In the genomic region with DNA sequence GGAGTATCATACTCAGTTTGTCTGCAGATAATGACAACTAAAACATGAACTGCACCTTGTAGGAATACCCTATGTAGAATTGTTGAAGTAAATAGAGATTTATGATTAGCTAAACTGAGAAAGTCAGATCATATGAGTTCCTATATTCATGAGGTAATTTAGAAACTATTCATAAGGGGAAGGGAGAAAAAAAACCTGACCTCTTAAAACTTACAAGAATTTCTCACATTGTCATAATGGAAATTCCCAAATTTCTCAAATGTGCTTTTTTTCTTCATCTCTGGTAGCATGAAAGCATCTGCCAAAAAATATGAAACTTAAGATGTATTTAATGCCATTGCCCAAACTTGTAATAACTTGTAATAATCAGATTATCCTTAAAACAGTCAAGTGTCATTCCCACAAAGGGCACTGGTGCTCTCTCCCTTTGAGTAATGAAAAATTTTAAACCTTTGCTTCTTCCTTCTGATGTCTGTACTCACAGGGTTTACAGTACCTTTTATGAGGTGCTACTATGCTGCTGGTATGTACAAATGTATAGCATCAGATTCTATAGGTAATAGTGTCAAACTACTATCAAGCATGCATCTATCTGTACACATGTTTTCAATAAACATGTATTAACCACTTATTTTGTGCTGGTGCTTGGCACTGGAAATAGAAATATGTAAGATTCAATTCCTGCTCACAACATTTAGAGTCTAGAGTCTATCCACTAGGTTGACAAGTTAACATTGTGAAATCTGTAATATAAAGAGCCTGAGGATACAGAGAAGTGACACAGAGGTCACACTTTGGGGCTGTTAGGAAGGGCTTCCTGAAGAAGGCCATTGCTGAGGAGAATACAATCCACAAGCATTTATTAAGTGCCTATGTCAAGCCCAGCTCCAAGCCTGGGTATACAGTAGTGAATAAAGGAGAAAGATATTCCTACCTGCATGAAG, we compare ENCODE assay signal across 11 cellular contexts. TPM values are rescaled to one million over a fixed set of nuclear protein-coding genes. Genes with fewer than 3 reads are reported as not detected.
DNase-seq lines count a peak whose midpoint lies in the region; ATAC-seq and TF ChIP-seq lines count a peak whose summit lies in the region.
"Had no signal": no experiment of that assay in that cellular context is flagged by ENCODE, and none has a peak within 500 bp of the region (broad histone marks: within the 10 kb centered on the region; RNA-seq: fewer than 3 reads in every experiment).

No MANE protein-coding gene starts in this region.

- H3K4me3 Mint-ChIP-seq in activated T-cell treated with anti-CD3 and anti-CD28 coated beads, Interleukin-2, amount 50 U/mL, for 24 hours, result peak overlapping the region; percentile 11
- no peak overlapping the region for H3K4me3 Mint-ChIP-seq in HFFc6
- peak overlapping the region in 1 of 2 donors; percentile 56 for H3K4me3 Mint-ChIP-seq in stimulated activated naive CD8-positive, alpha-beta T cell treated with anti-CD3 and anti-CD28 coated beads, Interleukin-15, amount 100 ng/mL, for 72 hours

- no peak for TF ChIP-seq CTCF in HFFc6 (IDR thresholded peaks at IDR 0.05)
- TF ChIP-seq CTCF in PC-9 (conservative IDR thresholded peaks at IDR 0.05), result no peak

- peaks cover 7% of the 10 kb centered on the region; the same call in 1 of the 2 replicates for H3F3A ChIP-seq in PC-9 (ENCODE audit: insufficient read depth, low read depth)

- H3K4me1 Mint-ChIP-seq in activated T-cell treated with anti-CD3 and anti-CD28 coated beads, Interleukin-2, amount 50 U/mL, for 24 hours (ENCODE audit: low read depth), result peaks cover 25% of the 10 kb centered on the region
- peaks cover 27% of the 10 kb centered on the region for H3K4me1 Mint-ChIP-seq in HFFc6 (ENCODE audit: low read depth)
- peaks cover 37% of the 10 kb centered on the region for H3K4me1 Mint-ChIP-seq in stimulated activated naive CD8-positive, alpha-beta T cell treated with anti-CD3 and anti-CD28 coated beads, Interleukin-15, amount 100 ng/mL, for 72 hours

- H3K9me3 Mint-ChIP-seq in activated T-cell treated with anti-CD3 and anti-CD28 coated beads, Interleukin-2, amount 50 U/mL, for 24 hours, result no peaks in the 10 kb centered on the region
- peaks cover 2% of the 10 kb centered on the region for H3K9me3 Mint-ChIP-seq in HFFc6
- peaks cover 3 to 11% of the 10 kb centered on the region in 2 donors for H3K9me3 Mint-ChIP-seq in stimulated activated naive CD8-positive, alpha-beta T cell treated with anti-CD3 and anti-CD28 coated beads, Interleukin-15, amount 100 ng/mL, for 72 hours

- no peaks in the 10 kb centered on the region for H3K79me2 ChIP-seq in PC-9 (ENCODE audit: low read depth)

- no peaks in the 10 kb centered on the region for H3K36me3 Mint-ChIP-seq in activated T-cell treated with anti-CD3 and anti-CD28 coated beads, Interleukin-2, amount 50 U/mL, for 24 hours (ENCODE audit: low read depth)
- H3K36me3 Mint-ChIP-seq in HFFc6 (ENCODE audit: low read depth), result peaks cover 9% of the 10 kb centered on the region

- ATAC-seq in stimulated activated naive CD8-positive, alpha-beta T cell treated with anti-CD3 and anti-CD28 coated beads, Interleukin-15, amount 100 ng/mL, for 72 hours, result peak; percentile 79
- no peak for ATAC-seq in HG03469 (IDR thresholded peaks at IDR 0.05; ENCODE audit: unreplicated experiment)

- POLR2A ChIA-PET in PC-9 (lab: Charles Lee; ENCODE audit: unreplicated experiment), result no interaction called here

- CTCF ChIA-PET in PC-9 (lab: Charles Lee), result no interaction called here

- no peaks in the 10 kb centered on the region for H3K9me2 ChIP-seq in PC-9 (ENCODE audit: insufficient read depth)

- no peaks in the 10 kb centered on the region for H3K9me3 ChIP-seq in PC-9 (ENCODE audit: insufficient read depth, low read depth)
- H3K9me3 ChIP-seq: right atrium auricular region had no signal

- H4K20me1 ChIP-seq in PC-9 (ENCODE audit: insufficient read depth), result no peaks in the 10 kb centered on the region

- H3K27me3 ChIP-seq in PC-9 (ENCODE audit: insufficient read depth, low read depth) (no peaks in the 10 kb centered on the region), H7 (ENCODE audit: control insufficient read depth, insufficient read depth, low read length) (no peaks in the 10 kb centered on the region)
- H3K27me3 ChIP-seq: right atrium auricular region had no signal

- H3K27me3 Mint-ChIP-seq in activated T-cell treated with anti-CD3 and anti-CD28 coated beads, Interleukin-2, amount 50 U/mL, for 24 hours, result no peaks in the 10 kb centered on the region
- H3K27me3 Mint-ChIP-seq in HFFc6 (ENCODE audit: insufficient read depth), result no peaks in the 10 kb centered on the region
- no peaks in the 10 kb centered on the region for H3K27me3 Mint-ChIP-seq in stimulated activated naive CD8-positive, alpha-beta T cell treated with anti-CD3 and anti-CD28 coated beads, Interleukin-15, amount 100 ng/mL, for 72 hours

- BruUV-seq in PC-9 (replicated peaks; lab: Mats Ljungman, UMichigan), result no TSS peak

- peak overlapping the region; percentile 51 for H3K27ac Mint-ChIP-seq in activated T-cell treated with anti-CD3 and anti-CD28 coated beads, Interleukin-2, amount 50 U/mL, for 24 hours
- H3K27ac Mint-ChIP-seq in HFFc6, result peak overlapping the region; percentile 32
- H3K27ac Mint-ChIP-seq in stimulated activated naive CD8-positive, alpha-beta T cell treated with anti-CD3 and anti-CD28 coated beads, Interleukin-15, amount 100 ng/mL, for 72 hours, result no peak overlapping the region

- no peak overlapping the region for H3K4me3 ChIP-seq in PC-9
- no peak overlapping the region for H3K4me3 ChIP-seq in H7 (ENCODE audit: insufficient read depth, low read depth, low read length)
- H3K4me3 ChIP-seq: right atrium auricular region had no signal

- intact Hi-C loops in PC-9 (cut with micrococcal nuclease; ENCODE audit: unreplicated experiment), result no loop called here

- peaks cover 33% of the 10 kb centered on the region for H3K4me1 ChIP-seq in PC-9 (replicated peaks; ENCODE audit: insufficient read depth)

- H3K4me2 ChIP-seq in PC-9, result no peak overlapping the region

- H2AFZ ChIP-seq in PC-9, result no peak overlapping the region

- no peaks in the 10 kb centered on the region for H3K36me3 ChIP-seq in PC-9 (ENCODE audit: low read depth)
- no peaks in the 10 kb centered on the region for H3K36me3 ChIP-seq in H7 (replicated peaks; ENCODE audit: control insufficient read depth, insufficient read depth, low read length)
- H3K36me3 ChIP-seq: right atrium auricular region had no signal

- H3K27ac ChIP-seq in PC-9, result 0 out of 2 replicates have a peak overlapping the region, but pooled peaks have one; percentile 7
- H3K27ac ChIP-seq: right atrium auricular region had no signal

- no peak for DNase-seq in activated T-cell treated with anti-CD3 and anti-CD28 coated beads, Interleukin-2, amount 50 U/mL, for 24 hours
- no peak for DNase-seq in activated T-cell treated with anti-CD3 and anti-CD28 coated beads, Interleukin-2, amount 50 U/mL, for 1 hour
- DNase-seq in HFFc6, result no peak
- DNase-seq in PC-9, result peak in 1 of 2 experiments; percentile 38
- DNase-seq in stimulated activated naive CD8-positive, alpha-beta T cell treated with anti-CD3 and anti-CD28 coated beads, Interleukin-15, amount 100 ng/mL, for 72 hours, result no peak
- no peak for DNase-seq in H7
- no peak for DNase-seq in activated CD4-positive, CD25-positive, alpha-beta regulatory T cell treated with anti-CD3 and anti-CD28 coated beads, Interleukin-2, amount 50 U/mL, for 72 hours
- DNase-seq: effector CD8-positive, alpha-beta T cell; islet precursor cell had no signal

RNA-seq across cellular contexts. Expression of gene DRAM1, which starts 17.4 kb away (rescaled TPM):
- total RNA-seq in HFFc6 (2021; fragmentation: NEBNext Ultra II Directional; extraction: Animal tissue kit (Norgen Biotek cat#: 25700)), result 100 to 1,000 TPM; 109 to 136 (median 122) TPM
- total RNA-seq in PC-9 (2021), result 6.0 and 6.2 TPM in 2 replicates
- 1.0 and 1.6 TPM in 2 replicates for total RNA-seq in H7 (2014; rRNA removed; shearing (Covaris generic))

RNA-seq across cellular contexts. Expression of gene GNPTAB, which starts 29.2 kb away (rescaled TPM):
- total RNA-seq in HFFc6 (2021; fragmentation: NEBNext Ultra II Directional; extraction: Animal tissue kit (Norgen Biotek cat#: 25700)), result 10 to 100 TPM; 37.1 to 53.6 (median 44.9) TPM
- 22.0 and 26.5 TPM in 2 replicates for total RNA-seq in PC-9 (2021)
- total RNA-seq in H7 (2014; rRNA removed; shearing (Covaris generic)), result 13.9 and 23.7 TPM in 2 replicates

Comparison
In these comparisons a context has a peak if more than half of its experiments do, and no peak if none do; other contexts are left out.
1. H3K27ac Mint-ChIP-seq: peak in activated T-cell treated with anti-CD3 and anti-CD28 coated beads, Interleukin-2, amount 50 U/mL, for 24 hours (single experiment) and HFFc6 (single experiment); none in stimulated activated naive CD8-positive, alpha-beta T cell treated with anti-CD3 and anti-CD28 coated beads, Interleukin-15, amount 100 ng/mL, for 72 hours (0 of 2).
2. RNA of gene DRAM1, which starts 17.4 kb away (total RNA-seq): 109 to 136 TPM in HFFc6; 6.0 to 6.2 TPM in PC-9 and 1.0 to 1.6 TPM in H7; every median in the first group is over 10 times any median in the second.